ENCODE assay signal across 14 cellular contexts in the genomic region with DNA sequence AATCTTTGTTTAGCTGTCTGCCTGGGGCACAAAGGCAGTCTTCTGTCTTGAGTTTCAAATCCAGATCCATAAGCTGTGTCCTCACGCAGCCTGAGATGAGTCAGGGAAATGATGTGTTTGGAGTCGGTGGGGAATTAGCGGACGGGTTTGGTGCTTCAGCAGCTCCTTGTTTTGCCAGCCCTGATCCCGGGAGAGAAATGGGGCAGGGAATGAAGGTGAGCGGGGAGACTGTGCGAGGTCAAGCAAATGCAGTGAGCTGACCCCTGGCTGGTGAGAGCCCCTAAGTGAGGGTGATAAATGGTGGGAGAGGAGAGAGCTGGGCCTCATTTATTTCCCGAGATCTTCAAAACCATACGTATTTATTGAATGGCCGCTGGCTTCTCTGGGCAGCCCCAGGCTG.
"Had no signal": no experiment of that assay in that cellular context is flagged by ENCODE, and none has a peak within 500 bp of the region (broad histone marks: within the 10 kb centered on the region; RNA-seq: fewer than 3 reads in every experiment).

No MANE protein-coding gene starts in this region.

- H3K36me3 Mint-ChIP-seq: natural killer cell treated with Interleukin-12 subunit alpha and Interleukin-12 subunit beta and Interleukin-15 and Interleukin-18, amount 100 ng/mL, for 72 hours had no signal

- DNase-seq: activated CD4-positive, alpha-beta T cell treated with anti-CD3 and anti-CD28 coated beads, Interleukin-2, amount 10 ng/mL, durations not matched to agents 24 days and 14 days; activated T-cell treated with anti-CD3 and anti-CD28 coated beads for 4 hours; anterior cingulate cortex; left colon; stimulated activated CD4-positive, alpha-beta T cell treated with anti-CD3 and anti-CD28 coated beads, Interleukin-4, amount 100 ng/mL, for 1 hour; stimulated activated CD8-positive, alpha-beta memory T cell treated with anti-CD3 and anti-CD28 coated beads, Interleukin-4, amount 100 ng/mL, for 48 hours; stimulated activated naive CD8-positive, alpha-beta T cell treated with anti-CD3 and anti-CD28 coated beads, Interleukin-15, Interleukin-2, amounts not matched to agents 100 U/mL and 50 U/mL, for 24 hours; T-cell; T1000 had no signal

- H3K4me3 Mint-ChIP-seq: activated CD4-positive, alpha-beta T cell treated with anti-CD3 and anti-CD28 coated beads, Interleukin-2, amount 10 ng/mL, durations not matched to agents 24 days and 14 days; activated naive CD4-positive, alpha-beta T cell treated with anti-CD3 and anti-CD28 coated beads, Interleukin-2, amount 50 U/mL, for 24 hours; T-cell; type B pancreatic cell had no signal

- H3K27ac Mint-ChIP-seq: activated CD4-positive, alpha-beta T cell treated with anti-CD3 and anti-CD28 coated beads, Interleukin-2, amount 10 ng/mL, durations not matched to agents 24 days and 14 days; activated naive CD4-positive, alpha-beta T cell treated with anti-CD3 and anti-CD28 coated beads, Interleukin-2, amount 50 U/mL, for 24 hours; type B pancreatic cell had no signal

- H3K4me3 ChIP-seq: esophagus muscularis mucosa, suprapubic skin had no signal

- H3K36me3 ChIP-seq: esophagus muscularis mucosa, suprapubic skin had no signal

- H3K9me3 Mint-ChIP-seq: activated CD4-positive, alpha-beta T cell treated with anti-CD3 and anti-CD28 coated beads, Interleukin-2, amount 10 ng/mL, durations not matched to agents 24 days and 14 days; activated naive CD4-positive, alpha-beta T cell treated with anti-CD3 and anti-CD28 coated beads, Interleukin-2, amount 50 U/mL, for 24 hours; natural killer cell treated with Interleukin-12 subunit alpha and Interleukin-12 subunit beta and Interleukin-15 and Interleukin-18, amount 100 ng/mL, for 72 hours; T-cell; type B pancreatic cell had no signal

- ATAC-seq: natural killer cell treated with Interleukin-12 subunit alpha and Interleukin-12 subunit beta and Interleukin-15 and Interleukin-18, amount 100 ng/mL, for 72 hours; stimulated activated naive CD8-positive, alpha-beta T cell treated with anti-CD3 and anti-CD28 coated beads, Interleukin-15, Interleukin-2, amounts not matched to agents 100 U/mL and 50 U/mL, for 24 hours had no signal

- H3K27ac ChIP-seq: esophagus muscularis mucosa had no signal

- H3K9me3 ChIP-seq: esophagus muscularis mucosa, suprapubic skin had no signal

- H3K27me3 ChIP-seq: esophagus muscularis mucosa, suprapubic skin had no signal

- H3K27me3 Mint-ChIP-seq: activated CD4-positive, alpha-beta T cell treated with anti-CD3 and anti-CD28 coated beads, Interleukin-2, amount 10 ng/mL, durations not matched to agents 24 days and 14 days; activated naive CD4-positive, alpha-beta T cell treated with anti-CD3 and anti-CD28 coated beads, Interleukin-2, amount 50 U/mL, for 24 hours; natural killer cell treated with Interleukin-12 subunit alpha and Interleukin-12 subunit beta and Interleukin-15 and Interleukin-18, amount 100 ng/mL, for 72 hours; T-cell; type B pancreatic cell had no signal
